1 cellular context compared by ENCODE assay signal in the genomic region with DNA sequence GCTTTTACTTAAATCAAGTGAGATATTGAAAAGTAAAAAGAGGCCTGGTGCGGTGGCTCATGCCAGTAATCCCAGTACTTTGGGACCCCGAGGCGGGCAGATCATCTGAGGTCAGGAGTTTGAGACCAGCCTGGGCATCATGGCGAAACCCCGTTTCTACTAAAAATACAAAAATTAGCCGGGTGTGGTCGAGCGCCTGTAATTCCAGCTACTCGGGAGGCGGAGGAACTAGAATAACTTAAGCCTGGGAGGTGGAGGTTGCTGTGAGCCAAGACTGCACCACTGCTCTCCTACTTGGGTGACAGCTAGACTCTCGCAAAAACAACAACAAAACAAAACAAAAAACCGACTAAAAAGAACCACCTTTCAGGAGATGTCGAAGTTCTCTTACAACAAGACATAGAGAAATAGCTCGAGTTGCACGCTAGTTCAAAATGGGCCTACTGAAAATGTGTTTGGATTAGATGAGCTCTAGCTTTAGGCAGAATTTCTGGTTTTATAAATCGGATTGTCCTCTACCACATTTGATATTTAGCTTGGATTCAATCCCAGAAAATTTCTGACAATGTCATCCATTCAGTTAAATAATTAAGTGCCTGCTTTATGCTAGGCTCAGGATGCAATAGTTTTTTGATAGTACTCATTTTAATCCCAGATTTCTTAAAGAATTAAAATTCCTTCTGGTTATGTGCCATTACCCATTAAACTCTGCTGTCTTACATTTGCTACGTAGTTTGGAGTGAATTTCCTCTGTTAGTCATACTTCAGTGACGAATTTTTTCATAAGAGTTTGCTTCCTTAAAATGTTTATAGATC.
TF ChIP-seq lines count a peak whose summit lies in the region.

No MANE protein-coding gene starts in this region.

TF ChIP-seq in SK-N-SH treated with all-trans-retinoic acid at 6 μM for 48 hours, 23 proteins besides CTCF, POLR2A, EP300 and RAD21 (continued from another document):
- TF ChIP-seq, protein P1, sequence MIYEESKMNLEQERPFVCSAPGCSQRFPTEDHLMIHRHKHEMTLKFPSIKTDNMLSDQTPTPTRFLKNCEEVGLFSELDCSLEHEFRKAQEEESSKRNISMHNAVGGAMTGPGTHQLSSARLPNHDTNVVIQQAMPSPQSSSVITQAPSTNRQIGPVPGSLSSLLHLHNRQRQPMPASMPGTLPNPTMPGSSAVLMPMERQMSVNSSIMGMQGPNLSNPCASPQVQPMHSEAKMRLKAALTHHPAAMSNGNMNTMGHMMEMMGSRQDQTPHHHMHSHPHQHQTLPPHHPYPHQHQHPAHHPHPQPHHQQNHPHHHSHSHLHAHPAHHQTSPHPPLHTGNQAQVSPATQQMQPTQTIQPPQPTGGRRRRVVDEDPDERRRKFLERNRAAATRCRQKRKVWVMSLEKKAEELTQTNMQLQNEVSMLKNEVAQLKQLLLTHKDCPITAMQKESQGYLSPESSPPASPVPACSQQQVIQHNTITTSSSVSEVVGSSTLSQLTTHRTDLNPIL (CRISPR knock-in tag; IDR thresholded peaks at IDR 0.05; ENCODE audit: low read depth): peak; percentile 83
- TF ChIP-seq, protein P2, sequence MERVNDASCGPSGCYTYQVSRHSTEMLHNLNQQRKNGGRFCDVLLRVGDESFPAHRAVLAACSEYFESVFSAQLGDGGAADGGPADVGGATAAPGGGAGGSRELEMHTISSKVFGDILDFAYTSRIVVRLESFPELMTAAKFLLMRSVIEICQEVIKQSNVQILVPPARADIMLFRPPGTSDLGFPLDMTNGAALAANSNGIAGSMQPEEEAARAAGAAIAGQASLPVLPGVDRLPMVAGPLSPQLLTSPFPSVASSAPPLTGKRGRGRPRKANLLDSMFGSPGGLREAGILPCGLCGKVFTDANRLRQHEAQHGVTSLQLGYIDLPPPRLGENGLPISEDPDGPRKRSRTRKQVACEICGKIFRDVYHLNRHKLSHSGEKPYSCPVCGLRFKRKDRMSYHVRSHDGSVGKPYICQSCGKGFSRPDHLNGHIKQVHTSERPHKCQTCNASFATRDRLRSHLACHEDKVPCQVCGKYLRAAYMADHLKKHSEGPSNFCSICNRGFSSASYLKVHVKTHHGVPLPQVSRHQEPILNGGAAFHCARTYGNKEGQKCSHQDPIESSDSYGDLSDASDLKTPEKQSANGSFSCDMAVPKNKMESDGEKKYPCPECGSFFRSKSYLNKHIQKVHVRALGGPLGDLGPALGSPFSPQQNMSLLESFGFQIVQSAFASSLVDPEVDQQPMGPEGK (CRISPR knock-in tag; IDR thresholded peaks at IDR 0.05; ENCODE audit: borderline replicate concordance): peak; percentile 88
- TF ChIP-seq ARNTL (CRISPR knock-in tag; IDR thresholded peaks at IDR 0.05; ENCODE audit: borderline replicate concordance, low read depth) (no peak), OSR1 (CRISPR knock-in tag; IDR thresholded peaks at IDR 0.05) (no peak), GLIS3 (CRISPR knock-in tag; IDR thresholded peaks at IDR 0.05) (peak; percentile 87; the same call in 1 of the 2 replicates), ZNF8 (CRISPR knock-in tag; IDR thresholded peaks at IDR 0.05) (peak; percentile 36; the same call in 1 of the 2 replicates), RARB (CRISPR knock-in tag; IDR thresholded peaks at IDR 0.05) (peak; percentile 12; the same call in 1 of the 2 replicates), BACH2 (CRISPR knock-in tag; IDR thresholded peaks at IDR 0.05; ENCODE audit: borderline replicate concordance) (no peak)
